10 cellular contexts compared by ENCODE assay signal in genomic region chr7:1040790-1041189, GRCh38. TPM values are rescaled to one million over a fixed set of nuclear protein-coding genes. Genes with fewer than 3 reads are reported as not detected.
DNase-seq lines count a peak whose midpoint lies in the region; ATAC-seq, FAIRE-seq and TF ChIP-seq lines count a peak whose summit lies in the region.
"Had no signal": no experiment of that assay in that cellular context is flagged by ENCODE, and none has a peak within 500 bp of the region (broad histone marks: within the 10 kb centered on the region; RNA-seq: fewer than 3 reads in every experiment).

No MANE protein-coding gene starts in this region.

- DNase-seq in AG04450 (ENCODE audit: low read depth, low spot score) (peak; percentile 62), H7 (peak; percentile 75), amniotic epithelial cell (ENCODE audit: low read depth) (peak; percentile 83), NCI-H146 (lab: John Stamatoyannopoulos, UW) (no peak), GM19238 (ENCODE audit: insufficient read length, low spot score) (no peak), urothelium cell line (ENCODE audit: low spot score) (no peak)
- DNase-seq: thyroid gland had no signal

- WGBS in mesodermal cell (ENCODE audit: insufficient coverage in 2 of 2), 2 experiments, result 58 to 60% methylated on average over 13 to 15 of the region's 16 CpGs

- no peak for FAIRE-seq in urothelium cell line (lab: Jason Lieb, UNC)
- FAIRE-seq: frontal cortex had no signal

- H3K4me3 ChIP-seq in AG04450 (ENCODE audit: low read depth, low read length) (no peak overlapping the region), H7 (ENCODE audit: insufficient read depth, low read depth, low read length) (no peak overlapping the region), mesodermal cell (ENCODE audit: extremely low read depth, insufficient read depth, low read length, poor library complexity, severe bottlenecking) (no peak overlapping the region)
- H3K4me3 ChIP-seq: thyroid gland had no signal

- no peak overlapping the region for H3K27ac ChIP-seq in AG04450 (ENCODE audit: low read depth, low read length)
- peak overlapping the region; percentile 5 for H3K27ac ChIP-seq in mesodermal cell (ENCODE audit: low read depth, low read length, severe bottlenecking)
- H3K27ac ChIP-seq: thyroid gland had no signal

- H3K36me3 ChIP-seq in H7 (replicated peaks; ENCODE audit: control insufficient read depth, insufficient read depth, low read length), result no peaks in the 10 kb centered on the region
- H3K36me3 ChIP-seq in mesodermal cell (ENCODE audit: control insufficient read depth, insufficient read depth, low read length), result peaks cover 4% of the 10 kb centered on the region
- H3K36me3 ChIP-seq: thyroid gland had no signal

- CTCF ChIA-PET in AG04450 (lab: Charles Lee), result interaction anchor here (0.7 to 1.5 kb wide), 3 partner anchors 18 to 98 kb away, joined by 3 to 7 read pairs (median 3); no protein-coding TSS in a partner anchor

- H3K9me3 ChIP-seq in AG04450 (ENCODE audit: control insufficient read depth, insufficient read depth, low read length) (peaks cover 6% of the 10 kb centered on the region; the same call in 1 of the 2 replicates), mesodermal cell (ENCODE audit: control insufficient read depth, low read length) (peaks cover 5% of the 10 kb centered on the region)
- H3K9me3 ChIP-seq: thyroid gland had no signal

- no peak for TF ChIP-seq CTCF in AG04450 (IDR thresholded peaks at IDR 0.05; ENCODE audit: low read depth, low read length)

- POLR2A ChIA-PET in AG04450 (lab: Yijun Ruan, JAX), result interaction anchor here (0.7 to 1.0 kb wide), 2 partner anchors 18 kb away, joined by 7 read pairs; no protein-coding TSS in a partner anchor

- no peaks in the 10 kb centered on the region for H3K27me3 ChIP-seq in AG04450 (ENCODE audit: control insufficient read depth, insufficient read depth, low read length)
- no peaks in the 10 kb centered on the region for H3K27me3 ChIP-seq in H7 (ENCODE audit: control insufficient read depth, insufficient read depth, low read length)
- H3K27me3 ChIP-seq: thyroid gland had no signal

- peaks cover 19% of the 10 kb centered on the region for H3K4me1 ChIP-seq in mesodermal cell (ENCODE audit: control insufficient read depth, insufficient read depth, low read length, poor library complexity, severe bottlenecking)

- no peak for ATAC-seq in GM21526 (IDR thresholded peaks at IDR 0.05; ENCODE audit: low FRiP score, unreplicated experiment)

RNA-seq across cellular contexts. Expression of gene GPR146, which starts 3.6 kb away (rescaled TPM):
- 0.50 and 0.69 TPM in 2 replicates for polyA plus RNA-seq in AG04450 (2011; rRNA removed)
- 0.09 TPM in 1 of 2 replicates, not detected in the other for polyA minus RNA-seq in AG04450 (2011; rRNA and poly(A)+ RNA removed)
- total RNA-seq in H7 (2014; rRNA removed; shearing (Covaris generic)), result 0.07 and 0.87 TPM in 2 replicates
- polyA plus RNA-seq in mesodermal cell (2013, experiment 1 of 2), result 0.96 TPM
- 0.86 TPM for polyA plus RNA-seq in mesodermal cell (2013, experiment 2 of 2)

RNA-seq across cellular contexts. Expression of gene GPER1, which starts 47.1 kb away (rescaled TPM):
- polyA plus RNA-seq in AG04450 (2011; rRNA removed), result 1.4 and 1.8 TPM in 2 replicates
- 2.5 and 2.9 TPM in 2 replicates for polyA minus RNA-seq in AG04450 (2011; rRNA and poly(A)+ RNA removed)
- 0.14 and 0.63 TPM in 2 replicates for total RNA-seq in H7 (2014; rRNA removed; shearing (Covaris generic))
- 4.8 TPM for polyA plus RNA-seq in mesodermal cell (2013, experiment 1 of 2)
- 7.1 TPM for polyA plus RNA-seq in mesodermal cell (2013, experiment 2 of 2)

RNA-seq across cellular contexts. Expression of gene CYP2W1, which starts 57.8 kb away (rescaled TPM):
- not detected in 2 replicates for polyA plus RNA-seq in AG04450 (2011; rRNA removed)
- polyA minus RNA-seq in AG04450 (2011; rRNA and poly(A)+ RNA removed), result not detected in 2 replicates
- not detected in 2 replicates for total RNA-seq in H7 (2014; rRNA removed; shearing (Covaris generic))
- not detected for polyA plus RNA-seq in mesodermal cell (2013, experiment 1 of 2)
- polyA plus RNA-seq in mesodermal cell (2013, experiment 2 of 2), result not detected
- total RNA-seq: frontal cortex, thyroid gland had no signal

Comparison
In these comparisons a context has a peak if more than half of its experiments do, and no peak if none do; other contexts are left out.
1. DNase-seq: peak in AG04450 (single experiment), H7 (single experiment) and amniotic epithelial cell (single experiment); none in NCI-H146 (single experiment), GM19238 (single experiment) and urothelium cell line (single experiment).